Comparison of ENCODE assay signal across 1 cellular context in the genomic region with DNA sequence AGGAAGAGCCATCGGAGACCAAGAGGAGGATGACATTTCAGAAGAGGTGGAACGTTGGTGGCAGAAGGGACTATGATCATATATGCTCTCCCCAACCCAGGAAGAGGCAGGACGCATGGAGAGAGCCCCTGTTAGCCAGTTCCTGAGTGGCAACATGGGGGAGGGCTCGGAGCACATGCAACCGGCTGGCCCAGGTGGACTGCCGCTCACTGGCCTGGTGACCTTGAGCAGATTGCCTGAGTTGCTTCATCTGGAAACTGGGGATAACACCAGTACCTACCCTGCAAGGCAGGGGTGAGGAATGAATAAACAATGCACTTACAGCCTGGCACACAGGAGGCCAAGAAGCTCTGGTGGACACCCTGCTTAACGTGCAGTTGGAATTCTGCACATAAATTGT.
TF ChIP-seq lines count a peak whose summit lies in the region.

No MANE protein-coding gene starts in this region.

TF ChIP-seq in H1, 55 proteins besides CTCF, POLR2A, EP300 and RAD21 (continued from another document):
- TF ChIP-seq POU5F1 (IDR thresholded peaks at IDR 0.05; ENCODE audit: low read depth, low read length) (no peak), RNF2 (IDR thresholded peaks at IDR 0.05; ENCODE audit: borderline replicate concordance, low read depth, low read length, missing control alignments, poor library complexity, severe bottlenecking) (no peak)
TF ChIP-seq in H1: peak in this region for 1.
